1 cellular context compared by ENCODE assay signal in genomic region chr16:84893849-84894599, GRCh38.
A peak's percentile ranks its signal among the peaks of the same experiment; 100 is the strongest.
TF ChIP-seq lines count a peak whose summit lies in the region.

No MANE protein-coding gene starts in this region.

TF ChIP-seq in HepG2, 621 proteins besides CTCF, POLR2A, EP300 and RAD21 (continued from another document):
- TF ChIP-seq AKNA (CRISPR knock-in tag; IDR thresholded peaks at IDR 0.05; ENCODE audit: borderline replicate concordance) (no peak), MED1 (CRISPR knock-in tag; IDR thresholded peaks at IDR 0.05) (no peak), RXRB (CRISPR knock-in tag; IDR thresholded peaks at IDR 0.05; ENCODE audit: borderline replicate concordance) (no peak), ZSCAN25 (CRISPR knock-in tag; IDR thresholded peaks at IDR 0.05) (0 out of 2 replicates have a peak, but pooled peaks have one; percentile 23), MIER2 (CRISPR knock-in tag; IDR thresholded peaks at IDR 0.05) (no peak), HNF4A (CRISPR knock-in tag; IDR thresholded peaks at IDR 0.05) (peak; percentile 67), CEBPG (CRISPR knock-in tag; IDR thresholded peaks at IDR 0.05) (peak; percentile 47; the same call in 1 of the 2 replicates), ZNF614 (CRISPR knock-in tag; IDR thresholded peaks at IDR 0.05; ENCODE audit: borderline replicate concordance) (peak; percentile 100), KAT2B (IDR thresholded peaks at IDR 0.05; ENCODE audit: borderline replicate concordance, low read depth, low read length) (no peak), ZNF343 (CRISPR knock-in tag; IDR thresholded peaks at IDR 0.05) (0 out of 2 replicates have a peak, but pooled peaks have one; percentile 84), HNF4G (IDR thresholded peaks at IDR 0.05; ENCODE audit: borderline replicate concordance, low read depth, low read length) (peak; percentile 56; the same call in 1 of the 2 replicates), HNF4G (CRISPR knock-in tag; IDR thresholded peaks at IDR 0.05; ENCODE audit: borderline replicate concordance, low read depth) (no peak), ETV5 (CRISPR knock-in tag; IDR thresholded peaks at IDR 0.05; ENCODE audit: borderline replicate concordance) (0 out of 2 replicates have a peak, but pooled peaks have one; percentile 17), SP140L (CRISPR knock-in tag; IDR thresholded peaks at IDR 0.05; ENCODE audit: borderline replicate concordance) (no peak), ZNF414 (CRISPR knock-in tag; IDR thresholded peaks at IDR 0.05) (no peak), ZNF570 (CRISPR knock-in tag; IDR thresholded peaks at IDR 0.05; ENCODE audit: borderline replicate concordance) (no peak), ZNF382 (CRISPR knock-in tag; IDR thresholded peaks at IDR 0.05; ENCODE audit: borderline replicate concordance) (no peak), CENPT (CRISPR knock-in tag; IDR thresholded peaks at IDR 0.05; ENCODE audit: low read depth) (no peak)
TF ChIP-seq in HepG2: peak in this region for 10.
